Comparison of ENCODE assay signal across 19 cellular contexts in the genomic region with DNA sequence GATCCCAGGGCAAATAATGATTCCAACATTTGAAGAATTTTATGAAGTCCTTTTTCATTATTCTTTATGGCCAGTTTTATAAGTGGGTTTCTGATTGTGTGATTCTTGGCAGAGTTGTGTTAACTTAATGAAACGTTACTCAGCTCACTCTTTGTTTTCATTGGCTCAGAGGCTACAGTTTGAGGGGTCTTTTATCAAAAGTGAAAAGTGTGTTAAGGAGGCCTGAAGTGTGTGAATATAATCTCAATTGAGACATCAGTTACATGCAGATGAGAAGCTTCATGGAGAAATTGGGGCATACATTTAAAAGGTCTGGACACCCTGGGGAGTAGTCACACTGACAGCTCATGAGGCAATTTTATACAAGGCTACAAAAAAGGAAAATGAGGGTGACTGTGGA.
"Had no signal": no experiment of that assay in that cellular context is flagged by ENCODE, and none has a peak within 500 bp of the region (broad histone marks: within the 10 kb centered on the region; RNA-seq: fewer than 3 reads in every experiment).

No MANE protein-coding gene starts in this region.

- H3K4me2 ChIP-seq: SK-N-SH had no signal

- DNase-seq: IMR-90, Karpas-422, KG1, MG63, NCI-H1092 treated with DMSO at 0.1 percent for 48 hours, NCI-H1436, NCI-H187, NCI-H2029, NCI-H2081 treated with DMSO at 0.1 percent for 48 hours, NCI-H2171, NCI-H226, NCI-H510A, NCI-H524 treated with DMSO at 0.1 percent for 48 hours, Right ventricle myocardium superior, RPMI8226, SIG-M5, SK-N-SH, SW 1271 had no signal

- H3K4me3 ChIP-seq: MG63, SJSA1 had no signal

- H3K4me1 ChIP-seq: SJSA1 had no signal

- H3K9ac ChIP-seq: SK-N-SH had no signal

- H3K27me3 ChIP-seq: MG63, SJSA1 had no signal

- H3K36me3 ChIP-seq: MG63, SJSA1 had no signal

- H3K9me3 ChIP-seq: MG63, SJSA1, SK-N-SH had no signal

- H3K27ac ChIP-seq: SJSA1 had no signal
